In genomic region chr17:77425791-77426641, GRCh38 we compare ENCODE assay signal across 8 cellular contexts.
DNase-seq lines count a peak whose midpoint lies in the region; ATAC-seq lines count a peak whose summit lies in the region.

No MANE protein-coding gene starts in this region.

- H3K9me3 ChIP-seq in iPS-18a (ENCODE audit: control insufficient read depth, low read depth, low read length) = no peaks in the 10 kb centered on the region

- H3K4me1 Mint-ChIP-seq in activated naive CD8-positive, alpha-beta T cell treated with anti-CD3 and anti-CD28 coated beads, Interleukin-2, amount 50 U/mL, for 24 hours = peaks cover 74% of the 10 kb centered on the region

- H3K9ac ChIP-seq in iPS-18a (ENCODE audit: low read length) = no peak overlapping the region

- H3K9me3 Mint-ChIP-seq in activated naive CD8-positive, alpha-beta T cell treated with anti-CD3 and anti-CD28 coated beads, Interleukin-2, amount 50 U/mL, for 24 hours = no peaks in the 10 kb centered on the region

- H3K4me3 Mint-ChIP-seq in activated naive CD8-positive, alpha-beta T cell treated with anti-CD3 and anti-CD28 coated beads, Interleukin-2, amount 50 U/mL, for 24 hours = peak overlapping the region; percentile 36

- H3K27me3 ChIP-seq in iPS-18a (ENCODE audit: control insufficient read depth, insufficient read depth, low read length) = no peaks in the 10 kb centered on the region

- H3K27me3 Mint-ChIP-seq in activated naive CD8-positive, alpha-beta T cell treated with anti-CD3 and anti-CD28 coated beads, Interleukin-2, amount 50 U/mL, for 24 hours = no peaks in the 10 kb centered on the region

- no peak overlapping the region for H3K4me3 ChIP-seq in iPS-18a (ENCODE audit: low read length)

- H3K4me1 ChIP-seq in iPS-18a (ENCODE audit: control insufficient read depth, low read depth, low read length) = peaks cover 43% of the 10 kb centered on the region

- peak; percentile 52 for DNase-seq in stimulated activated CD4-positive, alpha-beta T cell treated with anti-CD3 and anti-CD28 coated beads, Interleukin-15, amount 100 ng/mL, for 24 hours
- DNase-seq in stimulated activated CD4-positive, alpha-beta T cell treated with anti-CD3 and anti-CD28 coated beads, Interleukin-12 subunit alpha, Interleukin-12 subunit beta, amount 100 ng/mL, for 4 hours = no peak
- peak; percentile 71 for DNase-seq in activated naive CD8-positive, alpha-beta T cell treated with anti-CD3 and anti-CD28 coated beads, Interleukin-2, amount 50 U/mL, for 24 hours
- peak; percentile 72 for DNase-seq in stimulated activated naive CD8-positive, alpha-beta T cell treated with anti-CD3 and anti-CD28 coated beads, Interleukin-15, Interleukin-2, amounts not matched to agents 100 U/mL and 50 U/mL, for 24 hours
- DNase-seq in NCI-H2081 treated with DMSO at 0.1 percent for 48 hours (lab: John Stamatoyannopoulos, UW) (no peak), NCI-H1092 (lab: John Stamatoyannopoulos, UW) (no peak), DMS114 treated with DMSO at 0.1 percent for 48 hours (lab: John Stamatoyannopoulos, UW; ENCODE audit: unreplicated experiment) (no peak)

- peak overlapping the region; percentile 32 for H3K27ac ChIP-seq in iPS-18a (ENCODE audit: low read length)

- H3K36me3 Mint-ChIP-seq in activated naive CD8-positive, alpha-beta T cell treated with anti-CD3 and anti-CD28 coated beads, Interleukin-2, amount 50 U/mL, for 24 hours (ENCODE audit: low read depth) = no peaks in the 10 kb centered on the region

- H3K27ac Mint-ChIP-seq in activated naive CD8-positive, alpha-beta T cell treated with anti-CD3 and anti-CD28 coated beads, Interleukin-2, amount 50 U/mL, for 24 hours = peak overlapping the region; percentile 54

- H3K36me3 ChIP-seq in iPS-18a (ENCODE audit: control insufficient read depth, low read depth, low read length) = no peaks in the 10 kb centered on the region

- ATAC-seq in activated naive CD8-positive, alpha-beta T cell treated with anti-CD3 and anti-CD28 coated beads, Interleukin-2, amount 50 U/mL, for 24 hours = peak; percentile 71
- peak; percentile 70 for ATAC-seq in stimulated activated naive CD8-positive, alpha-beta T cell treated with anti-CD3 and anti-CD28 coated beads, Interleukin-15, Interleukin-2, amounts not matched to agents 100 U/mL and 50 U/mL, for 24 hours

Comparison
In these comparisons a context has a peak if more than half of its experiments do, and no peak if none do; other contexts are left out.
1. DNase-seq: peak in stimulated activated CD4-positive, alpha-beta T cell treated with anti-CD3 and anti-CD28 coated beads, Interleukin-15, amount 100 ng/mL, for 24 hours (single experiment), activated naive CD8-positive, alpha-beta T cell treated with anti-CD3 and anti-CD28 coated beads, Interleukin-2, amount 50 U/mL, for 24 hours (single experiment) and stimulated activated naive CD8-positive, alpha-beta T cell treated with anti-CD3 and anti-CD28 coated beads, Interleukin-15, Interleukin-2, amounts not matched to agents 100 U/mL and 50 U/mL, for 24 hours (single experiment); none in stimulated activated CD4-positive, alpha-beta T cell treated with anti-CD3 and anti-CD28 coated beads, Interleukin-12 subunit alpha, Interleukin-12 subunit beta, amount 100 ng/mL, for 4 hours (single experiment), NCI-H2081 treated with DMSO at 0.1 percent for 48 hours (single experiment), NCI-H1092 (single experiment) and DMS114 treated with DMSO at 0.1 percent for 48 hours (single experiment).